Comparison of ENCODE assay signal across 14 cellular contexts in the genomic region with DNA sequence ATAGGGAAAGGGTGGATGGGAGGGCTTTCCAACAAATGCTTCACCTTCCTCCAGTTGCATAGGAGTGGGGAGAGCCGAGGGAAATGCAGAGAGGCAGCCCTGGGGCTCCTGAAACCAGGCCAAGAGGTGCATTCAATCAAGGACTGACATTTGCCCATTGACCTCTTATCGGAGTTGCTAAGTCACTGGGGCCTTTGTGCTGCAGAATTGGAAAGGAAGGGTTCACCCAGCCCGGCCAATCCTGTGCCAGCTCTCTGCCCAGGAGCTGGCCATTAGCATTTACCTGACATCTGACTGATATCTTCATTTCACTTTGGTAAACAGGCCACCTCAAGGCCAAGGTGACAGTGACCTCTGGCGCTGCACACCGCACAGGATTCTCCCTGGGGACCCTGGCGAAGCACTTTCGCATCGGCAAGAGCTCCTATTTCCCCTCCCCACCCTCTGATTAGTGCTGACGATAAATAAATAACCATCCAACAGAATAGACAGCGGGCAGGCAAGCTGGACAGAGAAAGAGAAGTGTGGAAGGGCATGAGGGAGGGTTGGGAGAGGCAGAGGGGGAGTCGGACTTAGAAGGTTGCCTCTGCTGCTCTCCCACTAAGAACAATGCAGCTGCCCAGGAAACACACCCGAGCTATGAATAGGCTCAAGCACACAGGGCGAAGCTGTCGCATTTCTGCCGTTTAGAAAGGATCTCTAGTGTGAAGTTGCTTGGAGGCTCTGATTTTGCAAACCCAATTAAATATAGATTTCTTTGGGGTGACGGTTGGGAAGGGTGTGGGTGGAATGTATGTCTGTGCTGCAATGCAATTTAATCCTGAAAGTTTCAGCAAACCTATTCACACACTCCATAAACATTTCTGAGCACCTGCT. TPM values are rescaled to one million over a fixed set of nuclear protein-coding genes. Genes with fewer than 3 reads are reported as not detected.
A peak's percentile ranks its signal among the peaks of the same experiment; 100 is the strongest.
DNase-seq lines count a peak whose midpoint lies in the region; FAIRE-seq and TF ChIP-seq lines count a peak whose summit lies in the region.
"Had no signal": no experiment of that assay in that cellular context is flagged by ENCODE, and none has a peak within 500 bp of the region (broad histone marks: within the 10 kb centered on the region; RNA-seq: fewer than 3 reads in every experiment).

No MANE protein-coding gene starts in this region.

- H3K4me2 ChIP-seq in OCI-LY7 (ENCODE audit: low read length) = peak overlapping the region; percentile 76
- peak overlapping the region; percentile 51 for H3K4me2 ChIP-seq in parathyroid adenoma (ENCODE audit: low read length)
- H3K4me2 ChIP-seq in MM.1S (ENCODE audit: low read depth, low read length) = no peak overlapping the region

- peak overlapping the region in 1 of 2 donors; percentile 41 for H3K9ac ChIP-seq in kidney (ENCODE audit: low read length in 2 of 2)
- peak overlapping the region; percentile 30 for H3K9ac ChIP-seq in parathyroid adenoma
- no peak overlapping the region for H3K9ac ChIP-seq in MM.1S (ENCODE audit: low read length)

- no peak for FAIRE-seq in kidney (lab: Jason Lieb, UNC)

- TF ChIP-seq CTCF in OCI-LY7 (conservative IDR thresholded peaks at IDR 0.05; ENCODE audit: low read length) (no peak), kidney (IDR thresholded peaks at IDR 0.05; ENCODE audit: borderline replicate concordance, extremely low read depth, insufficient read depth) (no peak), parathyroid adenoma (IDR thresholded peaks at IDR 0.05) (peak; percentile 12), MM.1S (IDR thresholded peaks at IDR 0.05; ENCODE audit: low read length) (no peak)

- intact Hi-C loops in OCI-LY7 (cut with micrococcal nuclease; ENCODE audit: unreplicated experiment) (no loop called here), kidney (cut with DNase I) (no loop called here)

- H3K27ac ChIP-seq in OCI-LY7 (ENCODE audit: low read depth, low read length, poor library complexity, severe bottlenecking) = peak overlapping the region; percentile 38
- peak overlapping the region; percentile 17 to 56 for H3K27ac ChIP-seq in kidney (ENCODE audit: low read depth in 2 of 2, low read length in 2 of 2)
- peak overlapping the region; percentile 99 for H3K27ac ChIP-seq in parathyroid adenoma
- no peak overlapping the region for H3K27ac ChIP-seq in MM.1S (ENCODE audit: low read length)

- H3K79me2 ChIP-seq in OCI-LY7 (ENCODE audit: insufficient read depth, low read depth, low read length) (no peaks in the 10 kb centered on the region), parathyroid adenoma (no peaks in the 10 kb centered on the region), MM.1S (ENCODE audit: low read length) (no peaks in the 10 kb centered on the region)

- H3K36me3 ChIP-seq in OCI-LY7 (ENCODE audit: insufficient read depth, low read length) (peaks cover 15% of the 10 kb centered on the region; the same call in 1 of the 2 replicates), kidney (ENCODE audit: control insufficient read depth in 1 of 2, insufficient read depth in 2 of 2, low read length in 2 of 2) (no peaks in the 10 kb centered on the region), parathyroid adenoma (ENCODE audit: control insufficient read depth, insufficient read depth, low read length) (no peaks in the 10 kb centered on the region), MM.1S (replicated peaks; ENCODE audit: insufficient read depth, low read length) (no peaks in the 10 kb centered on the region)

- H4K20me1 ChIP-seq in OCI-LY7 (ENCODE audit: insufficient read depth, low read length) = no peaks in the 10 kb centered on the region
- H4K20me1 ChIP-seq in MM.1S (ENCODE audit: insufficient read depth, low read length) = no peaks in the 10 kb centered on the region

- peaks cover 35% of the 10 kb centered on the region for H3K4me1 ChIP-seq in OCI-LY7 (ENCODE audit: insufficient read depth, low read length, poor library complexity, severe bottlenecking)
- peaks cover 18 to 22% of the 10 kb centered on the region in 2 donors for H3K4me1 ChIP-seq in kidney (ENCODE audit: control insufficient read depth in 1 of 2, insufficient read depth in 1 of 2, low read depth in 1 of 2, low read length in 2 of 2)
- H3K4me1 ChIP-seq in parathyroid adenoma = peaks cover 89% of the 10 kb centered on the region
- peaks cover 7% of the 10 kb centered on the region; the same call in 1 of the 2 replicates for H3K4me1 ChIP-seq in MM.1S (ENCODE audit: low read length)

- H3K9me3 ChIP-seq in OCI-LY7 (ENCODE audit: low read length) = peaks cover 24% of the 10 kb centered on the region
- H3K9me3 ChIP-seq in kidney (ENCODE audit: control insufficient read depth in 1 of 2, low read length in 2 of 2) = peaks cover 0 to 4% of the 10 kb centered on the region in 2 donors
- H3K9me3 ChIP-seq in parathyroid adenoma (ENCODE audit: control insufficient read depth, low read length) = no peaks in the 10 kb centered on the region
- no peaks in the 10 kb centered on the region for H3K9me3 ChIP-seq in MM.1S (replicated peaks; ENCODE audit: insufficient read depth, low read length)

- no peaks in the 10 kb centered on the region for H3K27me3 ChIP-seq in parathyroid adenoma (ENCODE audit: control insufficient read depth, insufficient read depth, low read length)
- H3K27me3 ChIP-seq in MM.1S (replicated peaks; ENCODE audit: insufficient read depth, low read length) = no peaks in the 10 kb centered on the region

- BruUV-seq in OCI-LY7 (replicated peaks; lab: Mats Ljungman, UMichigan) = no TSS peak

- POLR2A ChIA-PET in OCI-LY7 (lab: Charles Lee) = interaction anchor here (0.7 to 2.1 kb wide), 9 partner anchors 10 to 72 kb away, joined by 3 to 6 read pairs (median 3); no protein-coding TSS in a partner anchor

- DNase-seq in Ammon's horn (ENCODE audit: low spot score) (peak; percentile 47), OCI-LY7 (ENCODE audit: low spot score) (peak; percentile 85), kidney (no peak), NCI-H2029 (lab: John Stamatoyannopoulos, UW) (no peak), COLO829 (ENCODE audit: low spot score) (no peak), MM.1S (no peak), cortex of kidney (lab: John Stamatoyannopoulos, UW) (no peak)
- DNase-seq: activated naive CD4-positive, alpha-beta T cell; foreskin fibroblast; NCI-H2081; NCI-H748 treated with DMSO at 0.1 percent for 48 hours; RPMI8226; T-helper 1 cell had no signal

- H3K4me3 ChIP-seq in OCI-LY7 (ENCODE audit: low read depth, low read length, poor library complexity, severe bottlenecking) = peak overlapping the region; percentile 52
- peak overlapping the region in 1 of 2 donors; percentile 14 for H3K4me3 ChIP-seq in kidney (ENCODE audit: low read length in 2 of 2)
- H3K4me3 ChIP-seq in parathyroid adenoma (ENCODE audit: low read depth, low read length) = peak overlapping the region; percentile 19
- no peak overlapping the region for H3K4me3 ChIP-seq in MM.1S (ENCODE audit: low read length)

- CTCF ChIA-PET in OCI-LY7 (lab: Charles Lee; ENCODE audit: unreplicated experiment) = interaction anchor here (0.8 kb wide), 2 partner anchors 55 to 58 kb away, joined by 3 read pairs; no protein-coding TSS in a partner anchor

- H3F3A ChIP-seq in MM.1S (ENCODE audit: insufficient read depth, low read length) = no peaks in the 10 kb centered on the region

- H3K9me2 ChIP-seq in OCI-LY7 (ENCODE audit: insufficient read depth, low read length) (no peaks in the 10 kb centered on the region), MM.1S (replicated peaks; ENCODE audit: insufficient read depth, low read length) (no peaks in the 10 kb centered on the region)

- H2AFZ ChIP-seq in OCI-LY7 (ENCODE audit: low read length) = peak overlapping the region; percentile 62
- peak overlapping the region; percentile 69 for H2AFZ ChIP-seq in parathyroid adenoma
- no peak overlapping the region for H2AFZ ChIP-seq in MM.1S (ENCODE audit: low read length)

RNA-seq across cellular contexts. Expression of a gene that starts 57.1 kb away (rescaled TPM):
- 53.1 and 54.3 TPM in 2 replicates for total RNA-seq in OCI-LY7 (2014; rRNA removed; shearing (Covaris generic))
- total RNA-seq in OCI-LY7 (2022) (38.8 and 44.9 TPM in 2 replicates), kidney (32.5 TPM)
- 43.6 TPM for polyA plus RNA-seq in kidney (ENCODE audit: insufficient read depth, low read depth, low replicate concordance)

Comparison
In these comparisons a context has a peak if more than half of its experiments do, and no peak if none do; other contexts are left out.
1. DNase-seq: peak in Ammon's horn (single experiment) and OCI-LY7 (single experiment); none in kidney (single experiment), NCI-H2029 (single experiment), COLO829 (single experiment), MM.1S (single experiment) and cortex of kidney (single experiment).